19 cellular contexts compared by ENCODE assay signal in the genomic region with DNA sequence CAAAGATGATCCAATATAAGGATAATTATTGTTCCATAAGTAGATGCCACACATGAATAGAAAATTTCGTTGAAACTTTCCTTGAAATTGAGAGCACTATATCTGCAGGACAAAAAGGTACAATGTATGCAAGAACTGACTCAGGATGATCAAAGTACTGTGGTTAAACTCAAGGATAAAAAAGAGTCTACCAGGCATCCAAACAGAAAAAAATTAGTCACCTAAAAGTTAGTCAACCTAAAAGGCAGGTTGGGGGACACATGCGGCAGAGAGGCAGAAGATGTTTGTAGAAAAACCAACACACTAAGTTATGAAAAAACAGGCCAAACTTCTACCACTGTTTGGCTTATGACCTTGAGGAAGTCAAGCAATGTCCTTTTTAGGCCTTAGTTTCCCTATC.
A peak's percentile ranks its signal among the peaks of the same experiment; 100 is the strongest.
DNase-seq lines count a peak whose midpoint lies in the region; ATAC-seq, FAIRE-seq and TF ChIP-seq lines count a peak whose summit lies in the region.
"Had no signal": no experiment of that assay in that cellular context is flagged by ENCODE, and none has a peak within 500 bp of the region (broad histone marks: within the 10 kb centered on the region; RNA-seq: fewer than 3 reads in every experiment).

No MANE protein-coding gene starts in this region.

- TF ChIP-seq CTCF in astrocyte (IDR thresholded peaks at IDR 0.05; ENCODE audit: insufficient read depth, low read depth, low read length): no peak
- TF ChIP-seq CTCF in nephron progenitor cell (IDR thresholded peaks at IDR 0.05): no peak

- no peak overlapping the region for H3K27ac ChIP-seq in astrocyte (ENCODE audit: low read depth, low read length)
- H3K27ac ChIP-seq: body of pancreas, neural progenitor cell had no signal

- no peak overlapping the region for H3K4me3 Mint-ChIP-seq in activated T-cell treated with anti-CD3 and anti-CD28 coated beads, Interleukin-2, amount 50 U/mL, for 24 hours
- H3K4me3 Mint-ChIP-seq in astrocyte (ENCODE audit: unreplicated experiment) (no peak overlapping the region), nephron progenitor cell (no peak overlapping the region)
- H3K4me3 Mint-ChIP-seq: activated B cell treated with CpG ODN at 0.5 μM for 24 hours; activated T-helper 1 cell treated with anti-CD3 and anti-CD28 coated beads, Interleukin-12 subunit alpha, Interleukin-12 subunit beta, Interleukin-2, Interleukin-4 antibody, amounts not matched to agents 30 ng/mL and 10 ng/mL and 1 ng/mL, durations not matched to agents 14 hours and 24 hours and 36 hours; CD8-positive, alpha-beta memory T cell; neural progenitor cell had no signal

- DNase-seq in activated T-cell treated with anti-CD3 and anti-CD28 coated beads, Interleukin-2, amount 50 U/mL, for 24 hours: no peak
- DNase-seq in activated T-cell treated with anti-CD3 and anti-CD28 coated beads, Interleukin-2, amount 50 U/mL, for 48 hours: no peak
- DNase-seq in LHCN-M2 (ENCODE audit: low read depth) (peak; percentile 30), astrocyte (ENCODE audit: low read depth) (peak; percentile 26), nephron progenitor cell (no peak), middle frontal gyrus (ENCODE audit: extremely low spot score, low spot score) (no peak), ureter (ENCODE audit: low spot score) (no peak)
- DNase-seq: ACHN; activated B cell treated with CpG ODN at 0.5 μM for 24 hours; body of pancreas; CD8-positive, alpha-beta memory T cell; glutamatergic neuron; NCI-H345; right cardiac atrium; substantia nigra had no signal

- H2AFZ ChIP-seq in astrocyte (ENCODE audit: low read depth, low read length): no peak overlapping the region
- H2AFZ ChIP-seq: neural progenitor cell had no signal

- no peaks in the 10 kb centered on the region for H3K9me3 Mint-ChIP-seq in activated T-cell treated with anti-CD3 and anti-CD28 coated beads, Interleukin-2, amount 50 U/mL, for 24 hours
- no peaks in the 10 kb centered on the region for H3K9me3 Mint-ChIP-seq in astrocyte (ENCODE audit: unreplicated experiment)
- peaks cover 25% of the 10 kb centered on the region for H3K9me3 Mint-ChIP-seq in nephron progenitor cell
- H3K9me3 Mint-ChIP-seq: activated B cell treated with CpG ODN at 0.5 μM for 24 hours; activated T-helper 1 cell treated with anti-CD3 and anti-CD28 coated beads, Interleukin-12 subunit alpha, Interleukin-12 subunit beta, Interleukin-2, Interleukin-4 antibody, amounts not matched to agents 30 ng/mL and 10 ng/mL and 1 ng/mL, durations not matched to agents 14 hours and 24 hours and 36 hours; CD8-positive, alpha-beta memory T cell had no signal

- ATAC-seq in GM19351 (IDR thresholded peaks at IDR 0.05; ENCODE audit: unreplicated experiment): no peak
- ATAC-seq: body of pancreas, esophagus mucosa, right cardiac atrium had no signal

- no peak overlapping the region for H3K4me3 ChIP-seq in astrocyte (ENCODE audit: insufficient read depth, low read depth, low read length)
- H3K4me3 ChIP-seq: body of pancreas, neural progenitor cell had no signal

- H3K9ac ChIP-seq in astrocyte (ENCODE audit: low read length): no peak overlapping the region
- H3K9ac ChIP-seq: neural progenitor cell had no signal

- H4K20me1 ChIP-seq in astrocyte (ENCODE audit: insufficient read depth, low read length): peaks cover 98% of the 10 kb centered on the region

- no peaks in the 10 kb centered on the region for H3K36me3 ChIP-seq in astrocyte (ENCODE audit: insufficient read depth, low read length)
- H3K36me3 ChIP-seq: neural progenitor cell had no signal

- H3K4me1 ChIP-seq in astrocyte (ENCODE audit: insufficient read depth, low read length): no peaks in the 10 kb centered on the region
- H3K4me1 ChIP-seq: body of pancreas had no signal

- H3K79me2 ChIP-seq in astrocyte (ENCODE audit: insufficient read depth, low read length): peaks cover 98% of the 10 kb centered on the region

- H3K4me1 Mint-ChIP-seq in activated T-cell treated with anti-CD3 and anti-CD28 coated beads, Interleukin-2, amount 50 U/mL, for 24 hours (ENCODE audit: low read depth): peaks cover 77% of the 10 kb centered on the region
- H3K4me1 Mint-ChIP-seq in astrocyte (ENCODE audit: low read depth, unreplicated experiment) (peaks cover 31% of the 10 kb centered on the region), nephron progenitor cell (no peaks in the 10 kb centered on the region)

- H3K27ac Mint-ChIP-seq in activated T-cell treated with anti-CD3 and anti-CD28 coated beads, Interleukin-2, amount 50 U/mL, for 24 hours: peak overlapping the region; percentile 75
- H3K27ac Mint-ChIP-seq in astrocyte (ENCODE audit: unreplicated experiment): peak overlapping the region; percentile 42
- peak overlapping the region; percentile 4 for H3K27ac Mint-ChIP-seq in nephron progenitor cell
- H3K27ac Mint-ChIP-seq: activated B cell treated with CpG ODN at 0.5 μM for 24 hours; activated T-helper 1 cell treated with anti-CD3 and anti-CD28 coated beads, Interleukin-12 subunit alpha, Interleukin-12 subunit beta, Interleukin-2, Interleukin-4 antibody, amounts not matched to agents 30 ng/mL and 10 ng/mL and 1 ng/mL, durations not matched to agents 14 hours and 24 hours and 36 hours; neural progenitor cell had no signal

- H3K27me3 ChIP-seq in astrocyte (ENCODE audit: insufficient read depth, low read length): no peaks in the 10 kb centered on the region
- H3K27me3 ChIP-seq: body of pancreas, neural progenitor cell had no signal

- H3K4me2 ChIP-seq in astrocyte (ENCODE audit: low read length): no peak overlapping the region
- H3K4me2 ChIP-seq: neural progenitor cell had no signal

- H3K36me3 Mint-ChIP-seq in activated T-cell treated with anti-CD3 and anti-CD28 coated beads, Interleukin-2, amount 50 U/mL, for 24 hours (ENCODE audit: low read depth): peaks cover 6% of the 10 kb centered on the region
- H3K36me3 Mint-ChIP-seq in astrocyte (ENCODE audit: low read depth, unreplicated experiment): peaks cover 2% of the 10 kb centered on the region
- H3K36me3 Mint-ChIP-seq in nephron progenitor cell (ENCODE audit: low read depth): peaks cover 79% of the 10 kb centered on the region

- FAIRE-seq in astrocyte (lab: Jason Lieb, UNC): no peak

- H3K27me3 Mint-ChIP-seq in activated T-cell treated with anti-CD3 and anti-CD28 coated beads, Interleukin-2, amount 50 U/mL, for 24 hours: no peaks in the 10 kb centered on the region
- H3K27me3 Mint-ChIP-seq in astrocyte (ENCODE audit: low read depth, unreplicated experiment): no peaks in the 10 kb centered on the region
- no peaks in the 10 kb centered on the region for H3K27me3 Mint-ChIP-seq in nephron progenitor cell (ENCODE audit: low read depth, poor library complexity)
- H3K27me3 Mint-ChIP-seq: activated B cell treated with CpG ODN at 0.5 μM for 24 hours; CD8-positive, alpha-beta memory T cell had no signal

- no peaks in the 10 kb centered on the region for H3K9me3 ChIP-seq in astrocyte (ENCODE audit: insufficient read depth, low read depth, low read length)
- H3K9me3 ChIP-seq: body of pancreas had no signal

Comparison
In these comparisons a context has a peak if more than half of its experiments do, and no peak if none do; other contexts are left out.
1. DNase-seq: peak in LHCN-M2 (single experiment) and astrocyte (single experiment); none in activated T-cell treated with anti-CD3 and anti-CD28 coated beads, Interleukin-2, amount 50 U/mL, for 24 hours (single experiment), activated T-cell treated with anti-CD3 and anti-CD28 coated beads, Interleukin-2, amount 50 U/mL, for 48 hours (0 of 2), nephron progenitor cell (single experiment), middle frontal gyrus (single experiment) and ureter (single experiment).
2. H3K27ac Mint-ChIP-seq: peak in every context shown above with its lines; median percentile 75 in activated T-cell treated with anti-CD3 and anti-CD28 coated beads, Interleukin-2, amount 50 U/mL, for 24 hours; 42 in astrocyte; 4 in nephron progenitor cell.